1 cellular context compared by ENCODE assay signal in genomic region chr6:3272911-3273547, GRCh38.
TF ChIP-seq lines count a peak whose summit lies in the region.

No MANE protein-coding gene starts in this region.

TF ChIP-seq in K562, 482 proteins besides CTCF, POLR2A, EP300 and RAD21:
- TF ChIP-seq SUPT5H (IDR thresholded peaks at IDR 0.05) (0 out of 2 replicates have a peak, but pooled peaks have one; percentile 17), RBM22 (IDR thresholded peaks at IDR 0.05; ENCODE audit: low read depth, low read length, poor library complexity, severe bottlenecking) (peak; percentile 81), HBP1 (CRISPR knock-in tag; IDR thresholded peaks at IDR 0.05) (no peak), POLR2G (IDR thresholded peaks at IDR 0.05; ENCODE audit: low read depth, low read length) (peak; percentile 66), SMARCA4 (IDR thresholded peaks at IDR 0.05) (no peak), PRMT5 (CRISPR knock-in tag; IDR thresholded peaks at IDR 0.05) (no peak), ZNF316 (IDR thresholded peaks at IDR 0.05) (no peak), ZFP36 (IDR thresholded peaks at IDR 0.05; ENCODE audit: low read depth, low read length, partially characterized antibody) (no peak), ZBTB33 (CRISPR knock-in tag; IDR thresholded peaks at IDR 0.05) (0 out of 2 replicates have a peak, but pooled peaks have one; percentile 36), RBFOX2 (IDR thresholded peaks at IDR 0.05; ENCODE audit: low read depth, low read length) (0 out of 2 replicates have a peak, but pooled peaks have one; percentile 31), GTF2E2 (tag; IDR thresholded peaks at IDR 0.05) (no peak), COPS2 (conservative IDR thresholded peaks at IDR 0.05) (no peak)
